18 cellular contexts compared by ENCODE assay signal in genomic region chr19:7104783-7105447, GRCh38. TPM values are rescaled to one million over a fixed set of nuclear protein-coding genes. Genes with fewer than 3 reads are reported as not detected.
DNase-seq lines count a peak whose midpoint lies in the region; ATAC-seq, FAIRE-seq and TF ChIP-seq lines count a peak whose summit lies in the region.
"Had no signal": no experiment of that assay in that cellular context is flagged by ENCODE, and none has a peak within 500 bp of the region (broad histone marks: within the 10 kb centered on the region; RNA-seq: fewer than 3 reads in every experiment).

No MANE protein-coding gene starts in this region.

- H3K27ac ChIP-seq in HEK293 (ENCODE audit: extremely low read depth, low read depth, low read length): no peak overlapping the region
- H3K27ac ChIP-seq in GM12878 (ENCODE audit: control insufficient read depth, insufficient read depth): no peak overlapping the region
- H3K27ac ChIP-seq: SJSA1 had no signal

- no peaks in the 10 kb centered on the region for H3K79me2 ChIP-seq in GM12878 (ENCODE audit: control insufficient read depth, insufficient read depth, low read length)

- no peak for FAIRE-seq in GM12878 (lab: Jason Lieb, UNC)
- FAIRE-seq in urothelium cell line (lab: Jason Lieb, UNC): no peak
- FAIRE-seq: D721Med had no signal

- H3K36me3 ChIP-seq in HEK293 (ENCODE audit: control insufficient read depth in 2 of 2, insufficient read depth in 1 of 2, low read length in 2 of 2): no peaks in the 10 kb centered on the region
- no peaks in the 10 kb centered on the region for H3K36me3 ChIP-seq in GM12878 (ENCODE audit: control insufficient read depth in 2 of 2, insufficient read depth in 2 of 2, low read length in 1 of 2)
- H3K36me3 ChIP-seq: SJSA1 had no signal

- no peak for TF ChIP-seq EP300 in GM12878 (IDR thresholded peaks at IDR 0.05; ENCODE audit: borderline replicate concordance in 1 of 2, control insufficient read depth in 1 of 2, low read depth in 2 of 2, low read length in 2 of 2)

- no peak for TF ChIP-seq POLR2A in GM12878 (IDR thresholded peaks at IDR 0.05; ENCODE audit: low read depth, low read length)

- no peak overlapping the region for H2AFZ ChIP-seq in GM12878 (ENCODE audit: control insufficient read depth, low read depth, low read length)
- H2AFZ ChIP-seq: GM23338 had no signal

- no TSS peak for BruUV-seq in GM12878 (replicated peaks; lab: Mats Ljungman, UMichigan)

- H3K4me3 ChIP-seq in HEK293 (ENCODE audit: low read depth, low read length) (no peak overlapping the region), GM12878 (no peak overlapping the region)
- H3K4me3 ChIP-seq: GM23338, SJSA1 had no signal

- TF ChIP-seq RAD21 in GM12878 (IDR thresholded peaks at IDR 0.05; ENCODE audit: insufficient read depth, low read depth, low read length): 0 out of 2 replicates have a peak, but pooled peaks have one; percentile 5

- RAD21 ChIA-PET in GM12878 (lab: Charles Lee; ENCODE audit: unreplicated experiment): interaction anchor here (1.6 kb wide), 1 partner anchor 240 kb away, joined by 4 read pairs; no protein-coding TSS in a partner anchor

- SMC1A ChIA-PET in GM12878 (lab: Charles Lee; ENCODE audit: uncharacterized antibody, unreplicated experiment): no interaction called here

- no peaks in the 10 kb centered on the region for H4K20me1 ChIP-seq in GM12878 (ENCODE audit: control insufficient read depth, insufficient read depth)

- H3K27me3 ChIP-seq in GM12878 (replicated peaks in 1 of 2; ENCODE audit: control insufficient read depth in 2 of 2, insufficient read depth in 2 of 2, low read length in 1 of 2): no peaks in the 10 kb centered on the region
- H3K27me3 ChIP-seq: SJSA1 had no signal

- ATAC-seq in GM12878: peak; percentile 56
- ATAC-seq: GM23338 had no signal

- CTCF ChIA-PET in HEK293 (lab: Yijun Ruan, JAX): no interaction called here
- CTCF ChIA-PET in GM12878 (lab: Yijun Ruan, JAX): interaction anchor here (5.7 kb wide), 1 partner anchor 236 kb away, joined by 62 read pairs; no protein-coding TSS in a partner anchor

- H3K4me1 ChIP-seq in HEK293 (ENCODE audit: control insufficient read depth, insufficient read depth, low read length) (no peaks in the 10 kb centered on the region), GM12878 (ENCODE audit: control insufficient read depth, insufficient read depth, low read length) (peaks cover 11% of the 10 kb centered on the region)
- H3K4me1 ChIP-seq: SJSA1 had no signal

- DNase-seq in GDM1 (lab: John Stamatoyannopoulos, UW) (peak; percentile 33), GM12878 (ENCODE audit: low read depth, low spot score) (peak; percentile 40), pons (ENCODE audit: low spot score) (peak; percentile 52), NCI-H2196 (lab: John Stamatoyannopoulos, UW; ENCODE audit: unreplicated experiment) (no peak), urothelium cell line (ENCODE audit: low spot score) (no peak), NCI-H1417 (lab: John Stamatoyannopoulos, UW) (no peak)
- DNase-seq: AML-193; CD4-positive, alpha-beta memory T cell; DND-41; MM.1S; NCI-H1417 treated with DMSO at 0.1 percent for 48 hours; NCI-H2029 treated with DMSO at 0.1 percent for 48 hours; NCI-H524; OCI-M1 had no signal

- in situ Hi-C loops in GM12878 (cut with MboI): loop anchor here (5.0 kb wide), 1 partner anchor 237 kb away; no protein-coding TSS in a partner anchor

- 0 out of 2 replicates have a peak overlapping the region, but pooled peaks have one; percentile 18 for H3K4me2 ChIP-seq in GM12878 (ENCODE audit: control insufficient read depth, insufficient read depth)
- H3K4me2 ChIP-seq: GM23338 had no signal

- no peak for TF ChIP-seq CTCF in HEK293 (tag by site-specific recombination; IDR thresholded peaks at IDR 0.05)
- no peak for TF ChIP-seq CTCF in GM12878 (IDR thresholded peaks at IDR 0.05 in 2 of 3, conservative IDR thresholded peaks at IDR 0.05 in 1 of 3; ENCODE audit: control insufficient read depth in 2 of 3, extremely low read depth in 1 of 3, insufficient read depth in 1 of 3, low read depth in 3 of 3, low read length in 3 of 3)

- POLR2A ChIA-PET in HEK293 (lab: Yijun Ruan, JAX): no interaction called here
- POLR2A ChIA-PET in GM12878 (lab: Charles Lee): no interaction called here

- no peaks in the 10 kb centered on the region for H3K9me3 ChIP-seq in HEK293 (ENCODE audit: control insufficient read depth, insufficient read depth, low read depth, low read length)
- no peaks in the 10 kb centered on the region for H3K9me3 ChIP-seq in GM12878 (replicated peaks; ENCODE audit: control insufficient read depth, insufficient read depth, low read length)
- H3K9me3 ChIP-seq: SJSA1 had no signal

- intact Hi-C loops in GM12878 (cut with micrococcal nuclease; ENCODE audit: unreplicated experiment): loop anchor here (5.0 kb wide), 1 partner anchor 702 kb away; no protein-coding TSS in a partner anchor

- no peak overlapping the region for H3K9ac ChIP-seq in GM12878 (ENCODE audit: control insufficient read depth, insufficient read depth, low read length)

TF ChIP-seq in HEK293, 187 proteins besides CTCF, POLR2A, EP300 and RAD21 (continues in another document):
- TF ChIP-seq ZNF37A (tag by site-specific recombination; IDR thresholded peaks at IDR 0.05): no peak
- no peak for TF ChIP-seq ZNF548 (tag by site-specific recombination; IDR thresholded peaks at IDR 0.05)
- TF ChIP-seq ZNF394 (tag by site-specific recombination; IDR thresholded peaks at IDR 0.05; ENCODE audit: borderline replicate concordance): no peak

TF ChIP-seq in GM12878, 131 proteins besides CTCF, POLR2A, EP300 and RAD21 (continues in another document):
- TF ChIP-seq RUNX3 (IDR thresholded peaks at IDR 0.05; ENCODE audit: low read length) (peak; percentile 84), PKNOX1 (IDR thresholded peaks at IDR 0.05) (0 out of 2 replicates have a peak, but pooled peaks have one; percentile 14), IKZF2 (IDR thresholded peaks at IDR 0.05) (peak in 1 of 2 experiments; percentile 29; a peak in 1 of 4 replicates)

RNA-seq across cellular contexts. Expression of gene ZNF557, which starts 35.4 kb away (rescaled TPM):
- 34.6 and 36.2 TPM in 2 replicates for total RNA-seq in GM12878 (2013; cell fraction: nucleolus; rRNA removed)
- total RNA-seq in GM12878 (2014; rRNA removed) (11.0 and 12.4 TPM in 2 replicates), GM12878 (2014; rRNA removed; fragmentation: Illumina TruSeq; extraction: Trizol) (10.9 and 11.4 TPM in 2 replicates), GM12878 (2021) (10.7 and 12.1 TPM in 2 replicates)
- 2.2 TPM for polyA plus RNA-seq in GM12878 (2011; ENCODE audit: low read depth)
- polyA plus RNA-seq in GM12878 (2011; rRNA removed) (10.4 and 11.8 TPM in 2 replicates), GM12878 (2014; fragmentation: Illumina TruSeq; extraction: Trizol) (4.8 and 5.0 TPM in 2 replicates), GM12878 (2014; fragmentation: Nextera tagmentation; extraction: Ambion mirVana) (1 to 10 TPM; 5.0 to 5.5 TPM), GM12878 (2014; rRNA removed) (3.8 and 3.9 TPM in 2 replicates), GM12878 (2016; fragmentation: Nextera tagmentation; extraction: Ambion mirVana) (1 to 10 TPM; 8.1 to 10.0 TPM)
- polyA plus RNA-seq in GM12878 (2011; cell fraction: cytosol; rRNA removed): 7.2 and 7.4 TPM in 2 replicates
- polyA plus RNA-seq in GM12878 (2011; cell fraction: nucleus; rRNA removed): 9.0 and 10.2 TPM in 2 replicates
- polyA plus RNA-seq in GM12878 (2012): 3.2 and 3.9 TPM in 2 replicates
- 24.1 and 29.0 TPM in 2 replicates for polyA minus RNA-seq in GM12878 (2011; rRNA and poly(A)+ RNA removed)
- 8.4 and 9.5 TPM in 2 replicates for polyA minus RNA-seq in GM12878 (2011; cell fraction: cytosol; rRNA and poly(A)+ RNA removed)
- polyA minus RNA-seq in GM12878 (2011; cell fraction: nucleus; rRNA and poly(A)+ RNA removed): 10.5 and 17.7 TPM in 2 replicates

RNA-seq across cellular contexts. Expression of gene MBD3L3, which starts 46.4 kb away (rescaled TPM):
- not detected in 2 replicates for total RNA-seq in GM12878 (2013; cell fraction: nucleolus; rRNA removed)
- total RNA-seq in GM12878 (2014; rRNA removed) (not detected in 2 replicates), GM12878 (2014; rRNA removed; fragmentation: Illumina TruSeq; extraction: Trizol) (not detected in 2 replicates), GM12878 (2021) (not detected in 2 replicates)
- polyA plus RNA-seq in GM12878 (2011; ENCODE audit: low read depth): not detected
- polyA plus RNA-seq in GM12878 (2011; rRNA removed) (not detected in 2 replicates), GM12878 (2014; fragmentation: Illumina TruSeq; extraction: Trizol) (not detected in 2 replicates), GM12878 (2014; fragmentation: Nextera tagmentation; extraction: Ambion mirVana) (not detected), GM12878 (2014; rRNA removed) (not detected in 2 replicates), GM12878 (2016; fragmentation: Nextera tagmentation; extraction: Ambion mirVana) (not detected)
- not detected in 2 replicates for polyA plus RNA-seq in GM12878 (2011; cell fraction: cytosol; rRNA removed)
- polyA plus RNA-seq in GM12878 (2011; cell fraction: nucleus; rRNA removed): not detected in 2 replicates
- not detected in 2 replicates for polyA plus RNA-seq in GM12878 (2012)
- not detected in 2 replicates for polyA minus RNA-seq in GM12878 (2011; rRNA and poly(A)+ RNA removed)
- not detected in 2 replicates for polyA minus RNA-seq in GM12878 (2011; cell fraction: cytosol; rRNA and poly(A)+ RNA removed)
- polyA minus RNA-seq in GM12878 (2011; cell fraction: nucleus; rRNA and poly(A)+ RNA removed): not detected in 2 replicates
- total RNA-seq: CD4-positive, alpha-beta memory T cell; GM23338; SJSA1 had no signal
- polyA plus RNA-seq: CD4-positive, alpha-beta memory T cell; GM23338 had no signal

RNA-seq across cellular contexts. Expression of gene MBD3L2, which starts 55.8 kb away (rescaled TPM):
- total RNA-seq in GM12878 (2013; cell fraction: nucleolus; rRNA removed): not detected in 2 replicates
- total RNA-seq in GM12878 (2014; rRNA removed) (not detected in 2 replicates), GM12878 (2014; rRNA removed; fragmentation: Illumina TruSeq; extraction: Trizol) (not detected in 2 replicates), GM12878 (2021) (not detected in 2 replicates)
- not detected for polyA plus RNA-seq in GM12878 (2011; ENCODE audit: low read depth)
- polyA plus RNA-seq in GM12878 (2011; rRNA removed) (not detected in 2 replicates), GM12878 (2014; fragmentation: Illumina TruSeq; extraction: Trizol) (not detected in 2 replicates), GM12878 (2014; fragmentation: Nextera tagmentation; extraction: Ambion mirVana) (not detected), GM12878 (2014; rRNA removed) (not detected in 2 replicates), GM12878 (2016; fragmentation: Nextera tagmentation; extraction: Ambion mirVana) (not detected)
- polyA plus RNA-seq in GM12878 (2011; cell fraction: cytosol; rRNA removed): not detected in 2 replicates
- not detected in 2 replicates for polyA plus RNA-seq in GM12878 (2011; cell fraction: nucleus; rRNA removed)
- polyA plus RNA-seq in GM12878 (2012): not detected in 2 replicates
- not detected in 2 replicates for polyA minus RNA-seq in GM12878 (2011; rRNA and poly(A)+ RNA removed)
- not detected in 2 replicates for polyA minus RNA-seq in GM12878 (2011; cell fraction: cytosol; rRNA and poly(A)+ RNA removed)
- not detected in 2 replicates for polyA minus RNA-seq in GM12878 (2011; cell fraction: nucleus; rRNA and poly(A)+ RNA removed)
- total RNA-seq: CD4-positive, alpha-beta memory T cell; GM23338; SJSA1 had no signal
- polyA plus RNA-seq: CD4-positive, alpha-beta memory T cell; GM23338 had no signal

Comparison
In these comparisons a context has a peak if more than half of its experiments do, and no peak if none do; other contexts are left out.
1. DNase-seq: peak in GDM1 (single experiment), GM12878 (single experiment) and pons (single experiment); none in NCI-H2196 (single experiment), urothelium cell line (single experiment) and NCI-H1417 (0 of 3).